In the genomic region with DNA sequence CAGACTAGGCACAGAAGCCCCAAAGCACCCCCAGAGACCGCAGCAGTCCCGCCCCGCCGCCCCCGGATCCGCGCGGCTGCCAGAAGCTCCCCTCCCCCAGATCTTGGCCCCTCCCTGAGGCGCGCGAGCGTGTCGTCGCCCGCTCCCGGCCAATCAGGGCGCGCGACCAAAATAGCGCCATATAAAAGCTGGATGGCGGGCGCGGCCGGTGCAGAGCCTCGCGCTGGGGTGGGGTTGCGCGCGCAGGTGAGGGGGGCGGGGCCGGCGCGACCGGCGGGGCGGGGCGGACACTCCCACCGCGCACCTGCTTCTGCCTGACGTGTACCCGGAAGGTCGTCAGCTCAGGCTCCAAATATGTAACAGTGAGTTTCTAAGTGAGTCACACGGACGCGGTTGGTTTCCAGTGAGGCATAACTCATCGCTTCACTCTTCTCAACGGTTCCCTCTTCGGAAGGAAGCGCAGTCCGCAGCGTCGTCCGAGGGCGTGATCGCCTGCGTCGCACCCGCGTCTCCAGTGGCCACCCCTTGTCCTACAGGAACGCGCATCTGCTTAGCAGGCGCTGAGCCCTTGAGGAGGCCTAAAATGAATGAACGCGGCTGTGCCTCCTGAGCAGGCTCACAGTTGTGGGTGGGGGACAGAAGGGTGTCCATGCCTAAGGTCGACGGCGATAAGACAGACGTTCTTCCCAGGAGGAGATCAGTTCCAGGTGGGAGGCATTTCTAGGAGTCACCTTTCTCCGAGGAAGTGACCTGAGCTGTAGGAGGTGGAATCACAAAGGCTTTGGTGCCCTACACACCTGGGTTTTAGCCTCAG, we compare ENCODE assay signal across 8 cellular contexts. TPM values are rescaled to one million over a fixed set of nuclear protein-coding genes. Genes with fewer than 3 reads are reported as not detected.
DNase-seq lines count a peak whose midpoint lies in the region; FAIRE-seq and TF ChIP-seq lines count a peak whose summit lies in the region.

No MANE protein-coding gene starts in this region.

- peak overlapping the region; percentile 59 for H3K4me3 ChIP-seq in GM23248
- peak overlapping the region; percentile 37 to 43 (median 40) for H3K4me3 ChIP-seq in stomach

- no peaks in the 10 kb centered on the region for H3K27me3 ChIP-seq in GM23248 (replicated peaks; ENCODE audit: insufficient read depth)
- H3K27me3 ChIP-seq in stomach = no peaks in the 10 kb centered on the region

- peak; percentile 96 for DNase-seq in GM23248
- peak; percentile 96 for DNase-seq in RPMI8226
- peak; percentile 94 for DNase-seq in activated T-helper 9 cell treated with anti-CD3 and anti-CD28 coated beads, Interleukin-2, amount 50 U/mL, for 16 hours (ENCODE audit: low read depth)
- peak; percentile 54 for DNase-seq in fibroblast of the conjunctiva (ENCODE audit: low read depth)
- peak; percentile 84 for DNase-seq in neural crest cell (ENCODE audit: low read depth, low spot score)
- peak; percentile 96 for DNase-seq in stomach

- no peaks in the 10 kb centered on the region for H3K9me3 Mint-ChIP-seq in neural crest cell

- H3K4me3 Mint-ChIP-seq in neural crest cell = peak overlapping the region; percentile 92

- in situ Hi-C loops in GM23248 (cut with MboI) = no loop called here

- H3K9ac ChIP-seq in GM23248 = peak overlapping the region; percentile 65

- H3K36me3 ChIP-seq in GM23248 (ENCODE audit: low read depth) (no peaks in the 10 kb centered on the region), KOPT-K1 (ENCODE audit: insufficient read depth, low read length) (no peaks in the 10 kb centered on the region), stomach (no peaks in the 10 kb centered on the region)

- H3K79me2 ChIP-seq in GM23248 (ENCODE audit: insufficient read depth) = no peaks in the 10 kb centered on the region

- H3K9me3 ChIP-seq in GM23248 (ENCODE audit: low read depth) = no peaks in the 10 kb centered on the region
- H3K9me3 ChIP-seq in KOPT-K1 (ENCODE audit: insufficient read depth, low read length, poor library complexity, severe bottlenecking) = no peaks in the 10 kb centered on the region
- no peaks in the 10 kb centered on the region for H3K9me3 ChIP-seq in stomach

- H3F3A ChIP-seq in GM23248 (ENCODE audit: insufficient read depth) = 0 out of 2 replicates have a peak, but pooled peaks cover 5% of the 10 kb centered on the region

- H3K36me3 Mint-ChIP-seq in neural crest cell (ENCODE audit: low read depth) = no peaks in the 10 kb centered on the region

- peak overlapping the region; percentile 76 for H2AFZ ChIP-seq in GM23248

- H3K27ac ChIP-seq in GM23248 (peak overlapping the region; percentile 23), KOPT-K1 (ENCODE audit: low read depth, low read length, poor library complexity, severe bottlenecking) (peak overlapping the region; percentile 84), stomach (peak overlapping the region; percentile 87 to 97 (median 92))

- no peaks in the 10 kb centered on the region for H3K9me2 ChIP-seq in GM23248 (ENCODE audit: insufficient read depth)

- H3K4me1 Mint-ChIP-seq in neural crest cell = peaks cover 12% of the 10 kb centered on the region

- H3K27me3 Mint-ChIP-seq in neural crest cell (ENCODE audit: low read depth) = peaks cover 18% of the 10 kb centered on the region

- H3K27ac Mint-ChIP-seq in neural crest cell (ENCODE audit: unreplicated experiment) = peak overlapping the region; percentile 95

- no peak for TF ChIP-seq EP300 in stomach (IDR thresholded peaks at IDR 0.05)

- peak overlapping the region; percentile 55 for H3K4me2 ChIP-seq in GM23248 (ENCODE audit: unreplicated experiment)

- TF ChIP-seq CTCF in neural crest cell (conservative IDR thresholded peaks at IDR 0.05) (peak; percentile 42), stomach (IDR thresholded peaks at IDR 0.05) (peak in 1 of 7 experiments; percentile 25)

- H3K4me1 ChIP-seq in GM23248 (ENCODE audit: insufficient read depth) (no peaks in the 10 kb centered on the region), stomach (peaks cover 4 to 13% (median 8%) of the 10 kb centered on the region in 4 donors)

- 9 to 10% methylated on average over 50 to 69 of the region's 69 CpGs for WGBS in GM23248 (ENCODE audit: low coverage in 1 of 2, low lambda C conversion rate in 2 of 2, missing lambda C conversion rate in 2 of 2), 2 experiments
- WGBS in stomach, 5 donors = 1 to 5% (median 2%) methylated on average over 39 to 69 of the region's 69 CpGs

- intact Hi-C loops in stomach (cut with DNase I; ENCODE audit: low total_unique reads) = no loop called here

- peak in 2 of 4 donors; percentile 63 to 75 for TF ChIP-seq POLR2A in stomach (IDR thresholded peaks at IDR 0.05)

- peak; percentile 82 for FAIRE-seq in G401.6 (lab: Jason Lieb, UNC)

- H4K20me1 ChIP-seq in GM23248 (ENCODE audit: insufficient read depth) = no peaks in the 10 kb centered on the region

RNA-seq across cellular contexts. Expression of gene EZR, which starts 50.6 kb away (rescaled TPM):
- 52.4 and 59.4 TPM in 2 replicates for total RNA-seq in GM23248 (2014; rRNA removed; shearing (Covaris generic))
- polyA plus RNA-seq in GM23248 (2016; fragmentation: Nextera tagmentation; extraction: Ambion mirVana) = 65.2 and 66.8 TPM in 2 replicates
- total RNA-seq in neural crest cell = 86.7 and 88.2 TPM in 2 replicates
- total RNA-seq in stomach = 100 to 1,000 TPM in 3 of 5 donors, 10 to 100 TPM in 2; 69.5 to 317 (median 295) TPM
- 100 to 1,000 TPM; 121 to 231 (median 205) TPM for polyA plus RNA-seq in stomach

Comparison
In these comparisons a context has a peak if more than half of its experiments do, and no peak if none do; other contexts are left out.
1. Peak in every context shown above with its lines: DNase-seq, H3K4me3 ChIP-seq and H3K27ac ChIP-seq.
2. H3K27ac ChIP-seq: peak in every context shown above with its lines; median percentile 92 in stomach; 84 in KOPT-K1; 23 in GM23248.